1 cellular context compared by ENCODE assay signal in genomic region chrX:76564842-76565241, GRCh38.
TF ChIP-seq lines count a peak whose summit lies in the region.
"Not testable (repeated sequence)": the region's sequence is repeated elsewhere in the genome, so short reads cannot be mapped to it uniquely, and the experiment has no call there.

No MANE protein-coding gene starts in this region.

- not testable (repeated sequence) for H3K4me1 ChIP-seq in HEK293 (ENCODE audit: control insufficient read depth, insufficient read depth, low read length)

- POLR2A ChIA-PET in HEK293 (lab: Yijun Ruan, JAX): not testable (repeated sequence)

- not testable (repeated sequence) for TF ChIP-seq CTCF in HEK293 (tag by site-specific recombination; IDR thresholded peaks at IDR 0.05)

- not testable (repeated sequence) for H3K27ac ChIP-seq in HEK293 (ENCODE audit: extremely low read depth, low read depth, low read length)

- H3K36me3 ChIP-seq in HEK293 (ENCODE audit: control insufficient read depth in 2 of 2, insufficient read depth in 1 of 2, low read length in 2 of 2): not testable (repeated sequence)

- H3K9me3 ChIP-seq in HEK293 (ENCODE audit: control insufficient read depth, insufficient read depth, low read depth, low read length): not testable (repeated sequence)

- H3K4me3 ChIP-seq in HEK293 (ENCODE audit: low read depth, low read length): not testable (repeated sequence)

- CTCF ChIA-PET in HEK293 (lab: Yijun Ruan, JAX): not testable (repeated sequence)

TF ChIP-seq in HEK293, 187 proteins besides CTCF, POLR2A, EP300 and RAD21:
- TF ChIP-seq SCRT2 (tag by site-specific recombination; IDR thresholded peaks at IDR 0.05) (peak; percentile 73), SCRT1 (tag by site-specific recombination; IDR thresholded peaks at IDR 0.05; ENCODE audit: borderline replicate concordance) (peak; percentile 77)
